ENCODE assay signal across 1 cellular context in the genomic region with DNA sequence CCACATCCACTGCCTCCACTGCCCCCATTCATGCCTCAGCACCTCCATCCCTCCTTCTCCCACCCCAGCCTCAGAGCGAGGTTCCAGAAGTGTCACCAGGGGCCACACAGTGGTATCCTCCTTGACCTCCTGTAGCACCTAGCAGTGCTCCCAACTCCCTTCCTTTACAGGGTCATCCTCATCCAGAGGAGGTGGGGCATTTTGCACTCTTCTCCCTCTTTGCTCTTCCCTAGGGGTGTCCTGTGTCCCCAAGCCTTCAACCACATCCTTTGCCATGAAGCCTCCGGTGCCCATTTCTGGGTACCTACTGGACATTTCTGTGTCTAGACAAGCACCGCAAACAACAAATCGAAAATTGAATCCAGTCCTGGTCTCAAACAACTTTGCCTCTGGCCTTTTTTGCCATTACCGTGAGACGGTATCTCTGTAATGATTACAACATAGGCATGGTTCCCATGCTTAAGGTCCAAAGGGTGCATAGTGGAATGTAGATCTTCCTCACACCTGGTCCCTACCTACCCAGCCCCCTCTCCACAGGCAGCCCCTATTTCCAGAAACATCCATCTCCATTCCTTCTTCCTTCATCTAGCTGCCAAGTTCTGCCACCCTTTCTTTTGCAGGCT.
TF ChIP-seq lines count a peak whose summit lies in the region.

No MANE protein-coding gene starts in this region.

TF ChIP-seq in HepG2, 621 proteins besides CTCF, POLR2A, EP300 and RAD21 (continued from another document and continues in another):
- TF ChIP-seq, protein P1, sequence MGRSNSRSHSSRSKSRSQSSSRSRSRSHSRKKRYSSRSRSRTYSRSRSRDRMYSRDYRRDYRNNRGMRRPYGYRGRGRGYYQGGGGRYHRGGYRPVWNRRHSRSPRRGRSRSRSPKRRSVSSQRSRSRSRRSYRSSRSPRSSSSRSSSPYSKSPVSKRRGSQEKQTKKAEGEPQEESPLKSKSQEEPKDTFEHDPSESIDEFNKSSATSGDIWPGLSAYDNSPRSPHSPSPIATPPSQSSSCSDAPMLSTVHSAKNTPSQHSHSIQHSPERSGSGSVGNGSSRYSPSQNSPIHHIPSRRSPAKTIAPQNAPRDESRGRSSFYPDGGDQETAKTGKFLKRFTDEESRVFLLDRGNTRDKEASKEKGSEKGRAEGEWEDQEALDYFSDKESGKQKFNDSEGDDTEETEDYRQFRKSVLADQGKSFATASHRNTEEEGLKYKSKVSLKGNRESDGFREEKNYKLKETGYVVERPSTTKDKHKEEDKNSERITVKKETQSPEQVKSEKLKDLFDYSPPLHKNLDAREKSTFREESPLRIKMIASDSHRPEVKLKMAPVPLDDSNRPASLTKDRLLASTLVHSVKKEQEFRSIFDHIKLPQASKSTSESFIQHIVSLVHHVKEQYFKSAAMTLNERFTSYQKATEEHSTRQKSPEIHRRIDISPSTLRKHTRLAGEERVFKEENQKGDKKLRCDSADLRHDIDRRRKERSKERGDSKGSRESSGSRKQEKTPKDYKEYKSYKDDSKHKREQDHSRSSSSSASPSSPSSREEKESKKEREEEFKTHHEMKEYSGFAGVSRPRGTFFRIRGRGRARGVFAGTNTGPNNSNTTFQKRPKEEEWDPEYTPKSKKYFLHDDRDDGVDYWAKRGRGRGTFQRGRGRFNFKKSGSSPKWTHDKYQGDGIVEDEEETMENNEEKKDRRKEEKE (IDR thresholded peaks at IDR 0.05) = no peak
- TF ChIP-seq, protein P2, sequence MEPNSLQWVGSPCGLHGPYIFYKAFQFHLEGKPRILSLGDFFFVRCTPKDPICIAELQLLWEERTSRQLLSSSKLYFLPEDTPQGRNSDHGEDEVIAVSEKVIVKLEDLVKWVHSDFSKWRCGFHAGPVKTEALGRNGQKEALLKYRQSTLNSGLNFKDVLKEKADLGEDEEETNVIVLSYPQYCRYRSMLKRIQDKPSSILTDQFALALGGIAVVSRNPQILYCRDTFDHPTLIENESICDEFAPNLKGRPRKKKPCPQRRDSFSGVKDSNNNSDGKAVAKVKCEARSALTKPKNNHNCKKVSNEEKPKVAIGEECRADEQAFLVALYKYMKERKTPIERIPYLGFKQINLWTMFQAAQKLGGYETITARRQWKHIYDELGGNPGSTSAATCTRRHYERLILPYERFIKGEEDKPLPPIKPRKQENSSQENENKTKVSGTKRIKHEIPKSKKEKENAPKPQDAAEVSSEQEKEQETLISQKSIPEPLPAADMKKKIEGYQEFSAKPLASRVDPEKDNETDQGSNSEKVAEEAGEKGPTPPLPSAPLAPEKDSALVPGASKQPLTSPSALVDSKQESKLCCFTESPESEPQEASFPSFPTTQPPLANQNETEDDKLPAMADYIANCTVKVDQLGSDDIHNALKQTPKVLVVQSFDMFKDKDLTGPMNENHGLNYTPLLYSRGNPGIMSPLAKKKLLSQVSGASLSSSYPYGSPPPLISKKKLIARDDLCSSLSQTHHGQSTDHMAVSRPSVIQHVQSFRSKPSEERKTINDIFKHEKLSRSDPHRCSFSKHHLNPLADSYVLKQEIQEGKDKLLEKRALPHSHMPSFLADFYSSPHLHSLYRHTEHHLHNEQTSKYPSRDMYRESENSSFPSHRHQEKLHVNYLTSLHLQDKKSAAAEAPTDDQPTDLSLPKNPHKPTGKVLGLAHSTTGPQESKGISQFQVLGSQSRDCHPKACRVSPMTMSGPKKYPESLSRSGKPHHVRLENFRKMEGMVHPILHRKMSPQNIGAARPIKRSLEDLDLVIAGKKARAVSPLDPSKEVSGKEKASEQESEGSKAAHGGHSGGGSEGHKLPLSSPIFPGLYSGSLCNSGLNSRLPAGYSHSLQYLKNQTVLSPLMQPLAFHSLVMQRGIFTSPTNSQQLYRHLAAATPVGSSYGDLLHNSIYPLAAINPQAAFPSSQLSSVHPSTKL (CRISPR knock-in tag; IDR thresholded peaks at IDR 0.05) = peak; percentile 69
- TF ChIP-seq CENPT (CRISPR knock-in tag; IDR thresholded peaks at IDR 0.05; ENCODE audit: low read depth) (no peak), ZNF530 (CRISPR knock-in tag; IDR thresholded peaks at IDR 0.05; ENCODE audit: low read depth) (no peak), TMF1 (CRISPR knock-in tag; IDR thresholded peaks at IDR 0.05; ENCODE audit: low read depth) (no peak), ZNF746 (CRISPR knock-in tag; IDR thresholded peaks at IDR 0.05) (no peak), PAF1 (CRISPR knock-in tag; IDR thresholded peaks at IDR 0.05) (no peak), KLF16 (CRISPR knock-in tag; IDR thresholded peaks at IDR 0.05) (peak in 1 of 2 experiments; percentile 43; a peak in 1 of 4 replicates), ZNF891 (CRISPR knock-in tag; IDR thresholded peaks at IDR 0.05) (no peak), ZNF264 (CRISPR knock-in tag; IDR thresholded peaks at IDR 0.05) (no peak), NFYB (CRISPR knock-in tag; IDR thresholded peaks at IDR 0.05) (no peak), ZNF709 (CRISPR knock-in tag; IDR thresholded peaks at IDR 0.05) (no peak), ARNT2 (CRISPR knock-in tag; IDR thresholded peaks at IDR 0.05; ENCODE audit: low read depth) (no peak), ZFP36L1 (CRISPR knock-in tag; IDR thresholded peaks at IDR 0.05) (no peak), ZFP62 (CRISPR knock-in tag; IDR thresholded peaks at IDR 0.05) (no peak), SOX6 (IDR thresholded peaks at IDR 0.05) (no peak), SOX6 (CRISPR knock-in tag; IDR thresholded peaks at IDR 0.05) (no peak; the same call in 1 of the 2 replicates), NFRKB (IDR thresholded peaks at IDR 0.05) (no peak), ZSCAN12 (CRISPR knock-in tag; IDR thresholded peaks at IDR 0.05) (no peak), RBM22 (optimal IDR thresholded peaks at IDR 0.05; ENCODE audit: low read length) (no peak), KLF9 (CRISPR knock-in tag; IDR thresholded peaks at IDR 0.05; ENCODE audit: low read depth) (no peak), ZNF816 (CRISPR knock-in tag; IDR thresholded peaks at IDR 0.05; ENCODE audit: borderline replicate concordance) (no peak), ZKSCAN5 (CRISPR knock-in tag; IDR thresholded peaks at IDR 0.05) (no peak), HMG20A (CRISPR knock-in tag; IDR thresholded peaks at IDR 0.05; ENCODE audit: borderline replicate concordance) (peak; percentile 58; the same call in 1 of the 2 replicates), ZNF30 (CRISPR knock-in tag; IDR thresholded peaks at IDR 0.05) (no peak), ONECUT2 (CRISPR knock-in tag; IDR thresholded peaks at IDR 0.05) (peak; percentile 45; the same call in 1 of the 2 replicates), ZNF567 (CRISPR knock-in tag; IDR thresholded peaks at IDR 0.05; ENCODE audit: borderline replicate concordance) (no peak), ARHGAP35 (CRISPR knock-in tag; IDR thresholded peaks at IDR 0.05; ENCODE audit: borderline replicate concordance) (no peak), ETV5 (CRISPR knock-in tag; IDR thresholded peaks at IDR 0.05; ENCODE audit: borderline replicate concordance) (no peak; the same call in 1 of the 2 replicates), SIX4 (CRISPR knock-in tag; IDR thresholded peaks at IDR 0.05) (no peak), HOXA7 (CRISPR knock-in tag; IDR thresholded peaks at IDR 0.05) (no peak), PHF21A (CRISPR knock-in tag; IDR thresholded peaks at IDR 0.05) (no peak), ZSCAN20 (CRISPR knock-in tag; IDR thresholded peaks at IDR 0.05; ENCODE audit: borderline replicate concordance) (no peak), PCBP2 (optimal IDR thresholded peaks at IDR 0.05; ENCODE audit: low read depth, low read length, poor library complexity, severe bottlenecking) (no peak), FOXO1 (CRISPR knock-in tag; IDR thresholded peaks at IDR 0.05) (0 out of 2 replicates have a peak, but pooled peaks have one; percentile 27), HDAC2 (CRISPR knock-in tag; IDR thresholded peaks at IDR 0.05) (peak; percentile 59; the same call in 1 of the 2 replicates), ERF (CRISPR knock-in tag; IDR thresholded peaks at IDR 0.05) (0 out of 2 replicates have a peak, but pooled peaks have one; percentile 18)
- TF ChIP-seq, protein P3, sequence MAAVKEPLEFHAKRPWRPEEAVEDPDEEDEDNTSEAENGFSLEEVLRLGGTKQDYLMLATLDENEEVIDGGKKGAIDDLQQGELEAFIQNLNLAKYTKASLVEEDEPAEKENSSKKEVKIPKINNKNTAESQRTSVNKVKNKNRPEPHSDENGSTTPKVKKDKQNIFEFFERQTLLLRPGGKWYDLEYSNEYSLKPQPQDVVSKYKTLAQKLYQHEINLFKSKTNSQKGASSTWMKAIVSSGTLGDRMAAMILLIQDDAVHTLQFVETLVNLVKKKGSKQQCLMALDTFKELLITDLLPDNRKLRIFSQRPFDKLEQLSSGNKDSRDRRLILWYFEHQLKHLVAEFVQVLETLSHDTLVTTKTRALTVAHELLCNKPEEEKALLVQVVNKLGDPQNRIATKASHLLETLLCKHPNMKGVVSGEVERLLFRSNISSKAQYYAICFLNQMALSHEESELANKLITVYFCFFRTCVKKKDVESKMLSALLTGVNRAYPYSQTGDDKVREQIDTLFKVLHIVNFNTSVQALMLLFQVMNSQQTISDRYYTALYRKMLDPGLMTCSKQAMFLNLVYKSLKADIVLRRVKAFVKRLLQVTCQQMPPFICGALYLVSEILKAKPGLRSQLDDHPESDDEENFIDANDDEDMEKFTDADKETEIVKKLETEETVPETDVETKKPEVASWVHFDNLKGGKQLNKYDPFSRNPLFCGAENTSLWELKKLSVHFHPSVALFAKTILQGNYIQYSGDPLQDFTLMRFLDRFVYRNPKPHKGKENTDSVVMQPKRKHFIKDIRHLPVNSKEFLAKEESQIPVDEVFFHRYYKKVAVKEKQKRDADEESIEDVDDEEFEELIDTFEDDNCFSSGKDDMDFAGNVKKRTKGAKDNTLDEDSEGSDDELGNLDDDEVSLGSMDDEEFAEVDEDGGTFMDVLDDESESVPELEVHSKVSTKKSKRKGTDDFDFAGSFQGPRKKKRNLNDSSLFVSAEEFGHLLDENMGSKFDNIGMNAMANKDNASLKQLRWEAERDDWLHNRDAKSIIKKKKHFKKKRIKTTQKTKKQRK (IDR thresholded peaks at IDR 0.05; ENCODE audit: low read length) = no peak
- TF ChIP-seq, protein P4, sequence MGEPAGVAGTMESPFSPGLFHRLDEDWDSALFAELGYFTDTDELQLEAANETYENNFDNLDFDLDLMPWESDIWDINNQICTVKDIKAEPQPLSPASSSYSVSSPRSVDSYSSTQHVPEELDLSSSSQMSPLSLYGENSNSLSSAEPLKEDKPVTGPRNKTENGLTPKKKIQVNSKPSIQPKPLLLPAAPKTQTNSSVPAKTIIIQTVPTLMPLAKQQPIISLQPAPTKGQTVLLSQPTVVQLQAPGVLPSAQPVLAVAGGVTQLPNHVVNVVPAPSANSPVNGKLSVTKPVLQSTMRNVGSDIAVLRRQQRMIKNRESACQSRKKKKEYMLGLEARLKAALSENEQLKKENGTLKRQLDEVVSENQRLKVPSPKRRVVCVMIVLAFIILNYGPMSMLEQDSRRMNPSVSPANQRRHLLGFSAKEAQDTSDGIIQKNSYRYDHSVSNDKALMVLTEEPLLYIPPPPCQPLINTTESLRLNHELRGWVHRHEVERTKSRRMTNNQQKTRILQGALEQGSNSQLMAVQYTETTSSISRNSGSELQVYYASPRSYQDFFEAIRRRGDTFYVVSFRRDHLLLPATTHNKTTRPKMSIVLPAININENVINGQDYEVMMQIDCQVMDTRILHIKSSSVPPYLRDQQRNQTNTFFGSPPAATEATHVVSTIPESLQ (CRISPR knock-in tag; conservative IDR thresholded peaks at IDR 0.05) = no peak
- TF ChIP-seq, protein P5, sequence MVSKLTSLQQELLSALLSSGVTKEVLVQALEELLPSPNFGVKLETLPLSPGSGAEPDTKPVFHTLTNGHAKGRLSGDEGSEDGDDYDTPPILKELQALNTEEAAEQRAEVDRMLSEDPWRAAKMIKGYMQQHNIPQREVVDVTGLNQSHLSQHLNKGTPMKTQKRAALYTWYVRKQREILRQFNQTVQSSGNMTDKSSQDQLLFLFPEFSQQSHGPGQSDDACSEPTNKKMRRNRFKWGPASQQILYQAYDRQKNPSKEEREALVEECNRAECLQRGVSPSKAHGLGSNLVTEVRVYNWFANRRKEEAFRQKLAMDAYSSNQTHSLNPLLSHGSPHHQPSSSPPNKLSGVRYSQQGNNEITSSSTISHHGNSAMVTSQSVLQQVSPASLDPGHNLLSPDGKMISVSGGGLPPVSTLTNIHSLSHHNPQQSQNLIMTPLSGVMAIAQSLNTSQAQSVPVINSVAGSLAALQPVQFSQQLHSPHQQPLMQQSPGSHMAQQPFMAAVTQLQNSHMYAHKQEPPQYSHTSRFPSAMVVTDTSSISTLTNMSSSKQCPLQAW (CRISPR knock-in tag; IDR thresholded peaks at IDR 0.05) = no peak
- TF ChIP-seq, protein P6, sequence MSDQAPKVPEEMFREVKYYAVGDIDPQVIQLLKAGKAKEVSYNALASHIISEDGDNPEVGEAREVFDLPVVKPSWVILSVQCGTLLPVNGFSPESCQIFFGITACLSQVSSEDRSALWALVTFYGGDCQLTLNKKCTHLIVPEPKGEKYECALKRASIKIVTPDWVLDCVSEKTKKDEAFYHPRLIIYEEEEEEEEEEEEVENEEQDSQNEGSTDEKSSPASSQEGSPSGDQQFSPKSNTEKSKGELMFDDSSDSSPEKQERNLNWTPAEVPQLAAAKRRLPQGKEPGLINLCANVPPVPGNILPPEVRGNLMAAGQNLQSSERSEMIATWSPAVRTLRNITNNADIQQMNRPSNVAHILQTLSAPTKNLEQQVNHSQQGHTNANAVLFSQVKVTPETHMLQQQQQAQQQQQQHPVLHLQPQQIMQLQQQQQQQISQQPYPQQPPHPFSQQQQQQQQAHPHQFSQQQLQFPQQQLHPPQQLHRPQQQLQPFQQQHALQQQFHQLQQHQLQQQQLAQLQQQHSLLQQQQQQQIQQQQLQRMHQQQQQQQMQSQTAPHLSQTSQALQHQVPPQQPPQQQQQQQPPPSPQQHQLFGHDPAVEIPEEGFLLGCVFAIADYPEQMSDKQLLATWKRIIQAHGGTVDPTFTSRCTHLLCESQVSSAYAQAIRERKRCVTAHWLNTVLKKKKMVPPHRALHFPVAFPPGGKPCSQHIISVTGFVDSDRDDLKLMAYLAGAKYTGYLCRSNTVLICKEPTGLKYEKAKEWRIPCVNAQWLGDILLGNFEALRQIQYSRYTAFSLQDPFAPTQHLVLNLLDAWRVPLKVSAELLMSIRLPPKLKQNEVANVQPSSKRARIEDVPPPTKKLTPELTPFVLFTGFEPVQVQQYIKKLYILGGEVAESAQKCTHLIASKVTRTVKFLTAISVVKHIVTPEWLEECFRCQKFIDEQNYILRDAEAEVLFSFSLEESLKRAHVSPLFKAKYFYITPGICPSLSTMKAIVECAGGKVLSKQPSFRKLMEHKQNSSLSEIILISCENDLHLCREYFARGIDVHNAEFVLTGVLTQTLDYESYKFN (CRISPR knock-in tag; conservative IDR thresholded peaks at IDR 0.05) = peak; percentile 74
- TF ChIP-seq, protein P7, sequence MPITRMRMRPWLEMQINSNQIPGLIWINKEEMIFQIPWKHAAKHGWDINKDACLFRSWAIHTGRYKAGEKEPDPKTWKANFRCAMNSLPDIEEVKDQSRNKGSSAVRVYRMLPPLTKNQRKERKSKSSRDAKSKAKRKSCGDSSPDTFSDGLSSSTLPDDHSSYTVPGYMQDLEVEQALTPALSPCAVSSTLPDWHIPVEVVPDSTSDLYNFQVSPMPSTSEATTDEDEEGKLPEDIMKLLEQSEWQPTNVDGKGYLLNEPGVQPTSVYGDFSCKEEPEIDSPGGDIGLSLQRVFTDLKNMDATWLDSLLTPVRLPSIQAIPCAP (CRISPR knock-in tag; IDR thresholded peaks at IDR 0.05; ENCODE audit: low read depth) = no peak
- TF ChIP-seq, protein P8, sequence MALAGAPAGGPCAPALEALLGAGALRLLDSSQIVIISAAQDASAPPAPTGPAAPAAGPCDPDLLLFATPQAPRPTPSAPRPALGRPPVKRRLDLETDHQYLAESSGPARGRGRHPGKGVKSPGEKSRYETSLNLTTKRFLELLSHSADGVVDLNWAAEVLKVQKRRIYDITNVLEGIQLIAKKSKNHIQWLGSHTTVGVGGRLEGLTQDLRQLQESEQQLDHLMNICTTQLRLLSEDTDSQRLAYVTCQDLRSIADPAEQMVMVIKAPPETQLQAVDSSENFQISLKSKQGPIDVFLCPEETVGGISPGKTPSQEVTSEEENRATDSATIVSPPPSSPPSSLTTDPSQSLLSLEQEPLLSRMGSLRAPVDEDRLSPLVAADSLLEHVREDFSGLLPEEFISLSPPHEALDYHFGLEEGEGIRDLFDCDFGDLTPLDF (CRISPR knock-in tag; IDR thresholded peaks at IDR 0.05) = no peak
